24 cellular contexts compared by ENCODE assay signal in genomic region chr7:143323650-143324049, GRCh38. TPM values are rescaled to one million over a fixed set of nuclear protein-coding genes. Genes with fewer than 3 reads are reported as not detected.
DNase-seq lines count a peak whose midpoint lies in the region; ATAC-seq and TF ChIP-seq lines count a peak whose summit lies in the region.
"Had no signal": no experiment of that assay in that cellular context is flagged by ENCODE, and none has a peak within 500 bp of the region (broad histone marks: within the 10 kb centered on the region; RNA-seq: fewer than 3 reads in every experiment).

No MANE protein-coding gene starts in this region.

- H3K9me3 ChIP-seq in IMR-90 (ENCODE audit: control insufficient read depth, insufficient read depth, low read length): no peaks in the 10 kb centered on the region
- no peaks in the 10 kb centered on the region for H3K9me3 ChIP-seq in neuronal stem cell (replicated peaks in 1 of 2; ENCODE audit: control insufficient read depth in 2 of 2, insufficient read depth in 1 of 2, low read depth in 1 of 2, low read length in 2 of 2)
- H3K9me3 ChIP-seq: body of pancreas, prostate gland, stomach, transverse colon had no signal

- H2BK15ac ChIP-seq in IMR-90 (ENCODE audit: low read depth, low read length) (no peak overlapping the region), neuronal stem cell (ENCODE audit: low read length) (peak overlapping the region; percentile 28)

- H3K27ac ChIP-seq in IMR-90 (ENCODE audit: insufficient read depth, low read length) (no peak overlapping the region), brain microvascular endothelial cell (no peak overlapping the region), neuronal stem cell (replicated peaks; ENCODE audit: low read length) (no peak overlapping the region)
- H3K27ac ChIP-seq: body of pancreas, prostate gland, stomach, transverse colon had no signal

- H3K36me3 ChIP-seq in IMR-90 (ENCODE audit: control insufficient read depth, insufficient read depth, low read length) (no peaks in the 10 kb centered on the region), brain microvascular endothelial cell (replicated peaks) (no peaks in the 10 kb centered on the region), neuronal stem cell (replicated peaks in 1 of 2; ENCODE audit: control insufficient read depth in 2 of 2, insufficient read depth in 2 of 2, low read length in 2 of 2) (no peaks in the 10 kb centered on the region)
- H3K36me3 ChIP-seq: prostate gland, stomach, transverse colon had no signal

- TF ChIP-seq RAD21 in IMR-90 (IDR thresholded peaks at IDR 0.05; ENCODE audit: low read length): no peak

- H4K91ac ChIP-seq in IMR-90 (ENCODE audit: insufficient read depth, low read depth, low read length) (no peak overlapping the region), neuronal stem cell (ENCODE audit: low read depth, low read length, poor library complexity) (no peak overlapping the region)

- H3K4ac ChIP-seq in IMR-90 (ENCODE audit: low read depth, low read length) (no peak overlapping the region), neuronal stem cell (ENCODE audit: low read length) (no peak overlapping the region)

- H3K79me1 ChIP-seq in IMR-90 (ENCODE audit: low read depth in 1 of 2, low read length in 2 of 2): no peaks in the 10 kb centered on the region
- no peaks in the 10 kb centered on the region for H3K79me1 ChIP-seq in neuronal stem cell (ENCODE audit: low read depth, low read length)

- in situ Hi-C loops in IMR-90 (cut with MboI; ENCODE audit: low sequenced_read_pairs): no loop called here
- in situ Hi-C loops in brain microvascular endothelial cell (cut with HindIII; ENCODE audit: low pct_ligation_motif_present, low sequenced_read_pairs): no loop called here

- H3K4me3 ChIP-seq in IMR-90 (ENCODE audit: insufficient read depth, low read depth, low read length) (no peak overlapping the region), brain microvascular endothelial cell (ENCODE audit: low read depth, low read length) (no peak overlapping the region), neuronal stem cell (ENCODE audit: low read length in 2 of 2) (no peak overlapping the region)
- H3K4me3 ChIP-seq: body of pancreas, prostate gland, stomach, transverse colon had no signal

- H2BK12ac ChIP-seq in neuronal stem cell (ENCODE audit: low read length): peak overlapping the region; percentile 87

- CTCF ChIA-PET in IMR-90 (lab: Yijun Ruan, JAX): no interaction called here
- CTCF ChIA-PET in GM10248 (lab: Yijun Ruan, JAX): interaction anchor here (1.0 kb wide), 1 partner anchor 83 kb away, joined by 3 read pairs; no protein-coding TSS in a partner anchor

- H3K4me1 ChIP-seq in IMR-90 (ENCODE audit: control insufficient read depth, insufficient read depth, low read length) (peaks cover 8% of the 10 kb centered on the region; the same call in 1 of the 2 replicates), neuronal stem cell (ENCODE audit: control insufficient read depth in 2 of 2, insufficient read depth in 1 of 2, low read depth in 1 of 2, low read length in 2 of 2) (peaks cover 7 to 12% of the 10 kb centered on the region in 2 donors)
- H3K4me1 ChIP-seq: body of pancreas, prostate gland had no signal

- ATAC-seq in IMR-90 (ENCODE audit: low read depth): no peak
- ATAC-seq: body of pancreas, left lobe of liver had no signal

- no peak overlapping the region for H3K56ac ChIP-seq in IMR-90 (ENCODE audit: extremely low read depth, insufficient read depth, low read length)

- DNase-seq in IMR-90 (no peak), brain microvascular endothelial cell (no peak), neuronal stem cell (ENCODE audit: low spot score) (no peak), NOMO-1 (lab: John Stamatoyannopoulos, UW; ENCODE audit: unreplicated experiment in 2 of 2) (no peak), GM10248 (ENCODE audit: extremely low spot score) (no peak), NCI-H2171 treated with DMSO at 0.1 percent for 48 hours (lab: John Stamatoyannopoulos, UW) (no peak)
- DNase-seq: activated CD4-positive, alpha-beta T cell treated with anti-CD3 and anti-CD28 coated beads for 48 hours; activated naive CD8-positive, alpha-beta T cell treated with anti-CD3 and anti-CD28 coated beads, Interleukin-2, amount 10 ng/mL, durations not matched to agents 7 days and 5 days; body of pancreas; CD8-positive, alpha-beta memory T cell; GDM1; KG1; midbrain; NCI-H1694 treated with DMSO at 0.1 percent for 48 hours; small intestine; stomach; transverse colon had no signal

- peak overlapping the region; percentile 36 for H2AFZ ChIP-seq in IMR-90 (replicated peaks; ENCODE audit: low read length, poor library complexity)
- peak overlapping the region; percentile 85 for H2AFZ ChIP-seq in neuronal stem cell (ENCODE audit: low read length)

- intact Hi-C loops in IMR-90 (cut with micrococcal nuclease): no loop called here

- H2BK5ac ChIP-seq in IMR-90 (ENCODE audit: low read depth, low read length, poor library complexity, severe bottlenecking) (no peak overlapping the region), neuronal stem cell (ENCODE audit: low read length) (no peak overlapping the region)

- no peak overlapping the region for H4K8ac ChIP-seq in IMR-90 (ENCODE audit: low read depth in 2 of 2, low read length in 2 of 2)
- H4K8ac ChIP-seq in neuronal stem cell (ENCODE audit: low read depth, low read length): no peak overlapping the region

- H2AK5ac ChIP-seq in IMR-90 (ENCODE audit: low read depth, low read length) (no peak overlapping the region), neuronal stem cell (ENCODE audit: low read depth, low read length) (peak overlapping the region; percentile 3)

- POLR2A ChIA-PET in IMR-90 (lab: Charles Lee; ENCODE audit: unreplicated experiment): no interaction called here
- POLR2A ChIA-PET in GM10248 (lab: Yijun Ruan, JAX): no interaction called here

- H3K14ac ChIP-seq in IMR-90 (replicated peaks; ENCODE audit: low read depth, low read length) (no peak overlapping the region), neuronal stem cell (ENCODE audit: low read length) (no peak overlapping the region)

- TF ChIP-seq CTCF in IMR-90 (conservative IDR thresholded peaks at IDR 0.05; ENCODE audit: low read depth, low read length) (no peak), brain microvascular endothelial cell (IDR thresholded peaks at IDR 0.05; ENCODE audit: low read depth, low read length, missing control alignments) (peak; percentile 38), GM10248 (IDR thresholded peaks at IDR 0.05; ENCODE audit: control extremely low read depth, extremely low read depth, low read depth, missing control alignments) (no peak)

- BruUV-seq in IMR-90 (replicated peaks; lab: Mats Ljungman, UMichigan): no TSS peak

- dilution Hi-C loops in IMR-90 (cut with HindIII; ENCODE audit: low sequenced_read_pairs, unreplicated experiment): no loop called here

- H2AK9ac ChIP-seq in IMR-90 (replicated peaks; ENCODE audit: low read depth, low read length, poor library complexity): no peak overlapping the region

- H4K20me1 ChIP-seq in IMR-90 (ENCODE audit: insufficient read depth, low read length): no peaks in the 10 kb centered on the region

- no peak overlapping the region for H3K18ac ChIP-seq in IMR-90 (ENCODE audit: low read depth, low read length)
- peak overlapping the region; percentile 5 for H3K18ac ChIP-seq in neuronal stem cell (ENCODE audit: low read length)

- TF ChIP-seq POLR2A in IMR-90 (IDR thresholded peaks at IDR 0.05; ENCODE audit: low read depth, low read length): no peak

- H3K27me3 ChIP-seq in IMR-90 (ENCODE audit: control insufficient read depth, insufficient read depth, low read length) (peaks cover 5% of the 10 kb centered on the region; the same call in 1 of the 2 replicates), brain microvascular endothelial cell (replicated peaks) (no peaks in the 10 kb centered on the region), neuronal stem cell (ENCODE audit: control insufficient read depth in 3 of 3, insufficient read depth in 3 of 3, low read depth in 1 of 3, low read length in 3 of 3) (no peaks in the 10 kb centered on the region)
- H3K27me3 ChIP-seq: body of pancreas, stomach, transverse colon had no signal

- H3K9ac ChIP-seq in IMR-90 (ENCODE audit: low read depth, low read length) (no peak overlapping the region), neuronal stem cell (ENCODE audit: low read depth, low read length, poor library complexity) (peak overlapping the region; percentile 47)

- H2BK20ac ChIP-seq in IMR-90 (ENCODE audit: low read depth, low read length): no peak overlapping the region

- WGBS in IMR-90 (ENCODE audit: extremely low coverage in 2 of 2, insufficient read length in 1 of 2), 2 experiments: no CpG with 5 or more reads among the region's 12 CpGs
- no CpG with 5 or more reads among the region's 12 CpGs for WGBS in neuronal stem cell (ENCODE audit: extremely low coverage in 2 of 2, insufficient read length in 2 of 2, insufficient replicate concordance in 1 of 2), 2 donors

- no peak overlapping the region for H3K4me2 ChIP-seq in IMR-90 (ENCODE audit: low read depth, low read length)
- no peak overlapping the region for H3K4me2 ChIP-seq in neuronal stem cell (ENCODE audit: insufficient read depth, low read length, poor library complexity, severe bottlenecking)

- H2BK120ac ChIP-seq in IMR-90 (ENCODE audit: low read depth, low read length) (no peak overlapping the region), neuronal stem cell (ENCODE audit: low read depth, low read length) (no peak overlapping the region)

- H3K23ac ChIP-seq in IMR-90 (ENCODE audit: low read depth, low read length): no peak overlapping the region
- H3K23ac ChIP-seq in neuronal stem cell (ENCODE audit: low read depth, low read length, poor library complexity): peak overlapping the region; percentile 27

- no peak overlapping the region for H4K5ac ChIP-seq in IMR-90 (ENCODE audit: low read depth, low read length)

- H3K9me1 ChIP-seq in IMR-90 (ENCODE audit: insufficient read depth, low read length): no peaks in the 10 kb centered on the region

RNA-seq across cellular contexts. Expression of gene CLCN1, which starts 7.7 kb away (rescaled TPM):
- total RNA-seq in IMR-90 (2012; rRNA removed): not detected in 2 replicates
- not detected in 2 replicates for polyA plus RNA-seq in IMR-90 (2012; rRNA removed)
- polyA plus RNA-seq in IMR-90 (2012; cell fraction: cytosol; rRNA removed): not detected in 2 replicates
- polyA plus RNA-seq in IMR-90 (2012; cell fraction: nucleus; rRNA removed; ENCODE audit: low replicate concordance): not detected in 2 replicates
- 0.03 TPM for polyA plus RNA-seq in neuronal stem cell (2013, experiment 1 of 2)
- polyA plus RNA-seq in neuronal stem cell (2013, experiment 2 of 2): 0.04 TPM
- total RNA-seq: activated T-helper 2 cell treated with anti-CD3 and anti-CD28 coated beads, Interferon-gamma antibody, Interleukin-2, Interleukin-4, amounts not matched to agents 10 μg/mL and 5 μg/mL and 100 μg/mL, durations not matched to agents 14 hours and 24 hours and 36 hours; body of pancreas; H4; left lobe of liver; Right ventricle myocardium inferior; stomach; transverse colon had no signal
- polyA plus RNA-seq: CD8-positive, alpha-beta memory T cell; fibroblast of lung; neural cell had no signal

RNA-seq across cellular contexts. Expression of gene CASP2, which starts 35.5 kb away (rescaled TPM):
- total RNA-seq in IMR-90 (2012; rRNA removed): 18.6 and 25.6 TPM in 2 replicates
- polyA plus RNA-seq in IMR-90 (2012; rRNA removed): 14.3 and 15.4 TPM in 2 replicates
- 4.9 and 7.1 TPM in 2 replicates for polyA plus RNA-seq in IMR-90 (2012; cell fraction: cytosol; rRNA removed)
- 19.9 and 31.5 TPM in 2 replicates for polyA plus RNA-seq in IMR-90 (2012; cell fraction: nucleus; rRNA removed; ENCODE audit: low replicate concordance)
- polyA plus RNA-seq in neuronal stem cell (2013, experiment 1 of 2): 20.7 TPM
- polyA plus RNA-seq in neuronal stem cell (2013, experiment 2 of 2): 21.7 TPM

RNA-seq across cellular contexts. Expression of gene FAM131B, which starts 38.9 kb away (rescaled TPM):
- total RNA-seq in IMR-90 (2012; rRNA removed): 2.5 and 3.4 TPM in 2 replicates
- polyA plus RNA-seq in IMR-90 (2012; rRNA removed): 3.7 and 4.3 TPM in 2 replicates
- 2.4 and 3.9 TPM in 2 replicates for polyA plus RNA-seq in IMR-90 (2012; cell fraction: cytosol; rRNA removed)
- 4.2 and 4.6 TPM in 2 replicates for polyA plus RNA-seq in IMR-90 (2012; cell fraction: nucleus; rRNA removed; ENCODE audit: low replicate concordance)
- polyA plus RNA-seq in neuronal stem cell (2013, experiment 1 of 2): 27.3 TPM
- 26.2 TPM for polyA plus RNA-seq in neuronal stem cell (2013, experiment 2 of 2)

RNA-seq across cellular contexts. Expression of gene TMEM139, which starts 38.9 kb away (rescaled TPM):
- total RNA-seq in IMR-90 (2012; rRNA removed): not detected in 2 replicates
- polyA plus RNA-seq in IMR-90 (2012; rRNA removed): 0.07 TPM in 1 of 2 replicates, not detected in the other
- polyA plus RNA-seq in IMR-90 (2012; cell fraction: cytosol; rRNA removed): 0.42 TPM in 1 of 2 replicates, not detected in the other
- 0.05 and 0.06 TPM in 2 replicates for polyA plus RNA-seq in IMR-90 (2012; cell fraction: nucleus; rRNA removed; ENCODE audit: low replicate concordance)
- polyA plus RNA-seq in neuronal stem cell (2013, experiment 1 of 2): 4.3 TPM
- polyA plus RNA-seq in neuronal stem cell (2013, experiment 2 of 2): 4.0 TPM
- total RNA-seq: fibroblast of lung had no signal
- polyA plus RNA-seq: fibroblast of lung, neural cell had no signal

RNA-seq across cellular contexts. Expression of gene ZYX, which starts 57.5 kb away (rescaled TPM):
- total RNA-seq in IMR-90 (2012; rRNA removed): 22.6 and 25.0 TPM in 2 replicates
- 291 and 334 TPM in 2 replicates for polyA plus RNA-seq in IMR-90 (2012; rRNA removed)
- polyA plus RNA-seq in IMR-90 (2012; cell fraction: cytosol; rRNA removed): 247 and 450 TPM in 2 replicates
- 390 and 724 TPM in 2 replicates for polyA plus RNA-seq in IMR-90 (2012; cell fraction: nucleus; rRNA removed; ENCODE audit: low replicate concordance)
- 85.0 TPM for polyA plus RNA-seq in neuronal stem cell (2013, experiment 1 of 2)
- polyA plus RNA-seq in neuronal stem cell (2013, experiment 2 of 2): 85.7 TPM
